In genomic region chr15:49895337-49896223, GRCh38 we compare ENCODE assay signal across 15 cellular contexts.
DNase-seq lines count a peak whose midpoint lies in the region; TF ChIP-seq lines count a peak whose summit lies in the region.
"Had no signal": no experiment of that assay in that cellular context is flagged by ENCODE, and none has a peak within 500 bp of the region (broad histone marks: within the 10 kb centered on the region; RNA-seq: fewer than 3 reads in every experiment).

No MANE protein-coding gene starts in this region.

- no peaks in the 10 kb centered on the region for H3K27me3 Mint-ChIP-seq in T-helper 2 cell treated with Interferon-gamma antibody and Interleukin-4, amounts not matched to agents 5 μg/mL and 100 μg/mL, for 36 hours (ENCODE audit: low read depth)
- H3K27me3 Mint-ChIP-seq: central memory CD8-positive, alpha-beta T cell had no signal

- CTCF ChIA-PET in mammary epithelial cell (lab: Charles Lee; ENCODE audit: low non-redundant PET), result no interaction called here

- peaks cover 4 to 11% of the 10 kb centered on the region in 2 donors for H3K4me1 ChIP-seq in breast epithelium
- no peaks in the 10 kb centered on the region for H3K4me1 ChIP-seq in mammary epithelial cell (ENCODE audit: insufficient read depth, low read length)
- peaks cover 0 to 6% (median 0%) of the 10 kb centered on the region in 4 donors for H3K4me1 ChIP-seq in transverse colon
- peaks cover 11% of the 10 kb centered on the region for H3K4me1 ChIP-seq in ovary (ENCODE audit: insufficient read depth)

- in situ Hi-C loops in mammary epithelial cell (cut with MboI; ENCODE audit: low sequenced_read_pairs in 2 of 2), result no loop called here
- in situ Hi-C loops in transverse colon (cut with MboI; ENCODE audit: low pct_ligation_motif_present in 1 of 4, low pct_unique_long_range_greater_than_20kb in 1 of 4, low sequenced_read_pairs in 3 of 4), result no loop called here

- H3K4me3 ChIP-seq in breast epithelium, result no peak overlapping the region
- H3K4me3 ChIP-seq in mammary epithelial cell (replicated peaks in 1 of 3; ENCODE audit: insufficient read depth in 1 of 3, low read depth in 2 of 3, low read length in 3 of 3), result no peak overlapping the region
- no peak overlapping the region for H3K4me3 ChIP-seq in transverse colon
- no peak overlapping the region for H3K4me3 ChIP-seq in ovary

- TF ChIP-seq POLR2A in breast epithelium (IDR thresholded peaks at IDR 0.05) (no peak), transverse colon (IDR thresholded peaks at IDR 0.05) (no peak), ovary (IDR thresholded peaks at IDR 0.05) (no peak)

- no peak overlapping the region for H3K4me2 ChIP-seq in mammary epithelial cell (ENCODE audit: insufficient read depth, low read depth, low read length)

- no peaks in the 10 kb centered on the region for H3K79me2 ChIP-seq in mammary epithelial cell (ENCODE audit: insufficient read depth, low read length)

- dilution Hi-C loops in mammary epithelial cell (cut with HindIII; ENCODE audit: low sequenced_read_pairs), result no loop called here

- no peak overlapping the region for H2AFZ ChIP-seq in mammary epithelial cell (ENCODE audit: low read depth, low read length)

- peaks cover 19% of the 10 kb centered on the region for H3K36me3 Mint-ChIP-seq in T-helper 2 cell treated with Interferon-gamma antibody and Interleukin-4, amounts not matched to agents 5 μg/mL and 100 μg/mL, for 36 hours (ENCODE audit: low read depth)

- no peaks in the 10 kb centered on the region for H3K9me3 Mint-ChIP-seq in T-helper 2 cell treated with Interferon-gamma antibody and Interleukin-4, amounts not matched to agents 5 μg/mL and 100 μg/mL, for 36 hours
- H3K9me3 Mint-ChIP-seq: central memory CD8-positive, alpha-beta T cell had no signal

- no TSS peak for BruUV-seq in mammary epithelial cell (replicated peaks; lab: Mats Ljungman, UMichigan)

- H3K4me3 Mint-ChIP-seq in T-helper 2 cell treated with Interferon-gamma antibody and Interleukin-4, amounts not matched to agents 5 μg/mL and 100 μg/mL, for 36 hours, result no peak overlapping the region
- H3K4me3 Mint-ChIP-seq: central memory CD8-positive, alpha-beta T cell had no signal

- H3K36me3 ChIP-seq in breast epithelium, result no peaks in the 10 kb centered on the region
- H3K36me3 ChIP-seq in mammary epithelial cell (ENCODE audit: insufficient read depth, low read length), result no peaks in the 10 kb centered on the region
- H3K36me3 ChIP-seq in transverse colon, result no peaks in the 10 kb centered on the region
- no peaks in the 10 kb centered on the region for H3K36me3 ChIP-seq in ovary

- H3K27me3 ChIP-seq in breast epithelium (no peaks in the 10 kb centered on the region), mammary epithelial cell (ENCODE audit: insufficient read depth, low read length) (peaks cover 7% of the 10 kb centered on the region), transverse colon (no peaks in the 10 kb centered on the region), ovary (no peaks in the 10 kb centered on the region)

- TF ChIP-seq EP300 in transverse colon (IDR thresholded peaks at IDR 0.05; ENCODE audit: low read depth), result no peak
- TF ChIP-seq EP300 in ovary (IDR thresholded peaks at IDR 0.05), result no peak

- intact Hi-C loops in breast epithelium (cut with DNase I; ENCODE audit: low total_unique reads) (no loop called here), mammary epithelial cell (cut with micrococcal nuclease) (no loop called here), transverse colon (cut with DNase I; ENCODE audit: low total_unique reads) (no loop called here), ovary (cut with DNase I) (no loop called here)

- no peak overlapping the region for H3K27ac Mint-ChIP-seq in T-helper 2 cell treated with Interferon-gamma antibody and Interleukin-4, amounts not matched to agents 5 μg/mL and 100 μg/mL, for 36 hours

- peaks cover 4% of the 10 kb centered on the region for H3K4me1 Mint-ChIP-seq in T-helper 2 cell treated with Interferon-gamma antibody and Interleukin-4, amounts not matched to agents 5 μg/mL and 100 μg/mL, for 36 hours (ENCODE audit: low read depth)
- H3K4me1 Mint-ChIP-seq: central memory CD8-positive, alpha-beta T cell had no signal

- H4K20me1 ChIP-seq in mammary epithelial cell (ENCODE audit: insufficient read depth, low read length), result no peaks in the 10 kb centered on the region

- H3K27ac ChIP-seq in breast epithelium, result peak overlapping the region; percentile 75 to 88
- no peak overlapping the region for H3K27ac ChIP-seq in mammary epithelial cell (ENCODE audit: insufficient read depth, low read depth, low read length)
- H3K27ac ChIP-seq in transverse colon, result peak overlapping the region; percentile 2 to 37 (median 30)
- H3K27ac ChIP-seq in ovary, result peak overlapping the region in 1 of 2 donors; percentile 19

- DNase-seq in breast epithelium (ENCODE audit: low spot score in 2 of 2) (no peak), mammary epithelial cell (no peak), fibroblast of peridontal ligament (ENCODE audit: extremely low read depth) (peak; percentile 79), midbrain (lab: John Stamatoyannopoulos, UW) (peak; percentile 20), transverse colon (no peak), cerebellar cortex (ENCODE audit: low spot score) (no peak), ovary (no peak)
- no peak for DNase-seq in T-helper 2 cell treated with Interferon-gamma antibody and Interleukin-4, amounts not matched to agents 5 μg/mL and 100 μg/mL, for 36 hours (ENCODE audit: low spot score)
- DNase-seq: 8988T; activated CD4-positive, alpha-beta T cell treated with anti-CD3 and anti-CD28 coated beads, Interleukin-2, amount 50 U/mL, for 4 hours; activated gamma-delta T cell; left cardiac atrium; NCI-H226; PC-3 had no signal

- no peaks in the 10 kb centered on the region for H3K9me3 ChIP-seq in breast epithelium
- no peaks in the 10 kb centered on the region for H3K9me3 ChIP-seq in mammary epithelial cell (replicated peaks; ENCODE audit: insufficient read depth, low read length)
- H3K9me3 ChIP-seq in transverse colon, result no peaks in the 10 kb centered on the region
- no peaks in the 10 kb centered on the region for H3K9me3 ChIP-seq in ovary

- H3K9ac ChIP-seq in mammary epithelial cell (ENCODE audit: insufficient read depth, low read length), result no peak overlapping the region

- WGBS in mammary epithelial cell (ENCODE audit: low coverage, missing lambda C conversion rate), result 23% methylated on average over 6 of the region's 6 CpGs
- 62 to 68% methylated on average over 6 of the region's 6 CpGs for WGBS in transverse colon (ENCODE audit: low coverage in 1 of 2), 2 donors
- 37 to 43% (median 43%) methylated on average over 6 of the region's 6 CpGs for WGBS in ovary, 3 donors

- no peak for TF ChIP-seq CTCF in breast epithelium (IDR thresholded peaks at IDR 0.05)
- no peak for TF ChIP-seq CTCF in mammary epithelial cell (conservative IDR thresholded peaks at IDR 0.05 in 1 of 2, IDR thresholded peaks at IDR 0.05 in 1 of 2; ENCODE audit: extremely low read depth in 1 of 2, insufficient read depth in 1 of 2, low read depth in 1 of 2, low read length in 2 of 2)
- no peak for TF ChIP-seq CTCF in transverse colon (IDR thresholded peaks at IDR 0.05)
- no peak for TF ChIP-seq CTCF in ovary (IDR thresholded peaks at IDR 0.05)

Comparison
In these comparisons a context has a peak if more than half of its experiments do, and no peak if none do; other contexts are left out.
1. DNase-seq: peak in fibroblast of peridontal ligament (single experiment) and midbrain (single experiment); none in breast epithelium (0 of 2), mammary epithelial cell (single experiment), transverse colon (single experiment), cerebellar cortex (single experiment), ovary (0 of 5) and T-helper 2 cell treated with Interferon-gamma antibody and Interleukin-4, amounts not matched to agents 5 μg/mL and 100 μg/mL, for 36 hours (single experiment).